In the genomic region with DNA sequence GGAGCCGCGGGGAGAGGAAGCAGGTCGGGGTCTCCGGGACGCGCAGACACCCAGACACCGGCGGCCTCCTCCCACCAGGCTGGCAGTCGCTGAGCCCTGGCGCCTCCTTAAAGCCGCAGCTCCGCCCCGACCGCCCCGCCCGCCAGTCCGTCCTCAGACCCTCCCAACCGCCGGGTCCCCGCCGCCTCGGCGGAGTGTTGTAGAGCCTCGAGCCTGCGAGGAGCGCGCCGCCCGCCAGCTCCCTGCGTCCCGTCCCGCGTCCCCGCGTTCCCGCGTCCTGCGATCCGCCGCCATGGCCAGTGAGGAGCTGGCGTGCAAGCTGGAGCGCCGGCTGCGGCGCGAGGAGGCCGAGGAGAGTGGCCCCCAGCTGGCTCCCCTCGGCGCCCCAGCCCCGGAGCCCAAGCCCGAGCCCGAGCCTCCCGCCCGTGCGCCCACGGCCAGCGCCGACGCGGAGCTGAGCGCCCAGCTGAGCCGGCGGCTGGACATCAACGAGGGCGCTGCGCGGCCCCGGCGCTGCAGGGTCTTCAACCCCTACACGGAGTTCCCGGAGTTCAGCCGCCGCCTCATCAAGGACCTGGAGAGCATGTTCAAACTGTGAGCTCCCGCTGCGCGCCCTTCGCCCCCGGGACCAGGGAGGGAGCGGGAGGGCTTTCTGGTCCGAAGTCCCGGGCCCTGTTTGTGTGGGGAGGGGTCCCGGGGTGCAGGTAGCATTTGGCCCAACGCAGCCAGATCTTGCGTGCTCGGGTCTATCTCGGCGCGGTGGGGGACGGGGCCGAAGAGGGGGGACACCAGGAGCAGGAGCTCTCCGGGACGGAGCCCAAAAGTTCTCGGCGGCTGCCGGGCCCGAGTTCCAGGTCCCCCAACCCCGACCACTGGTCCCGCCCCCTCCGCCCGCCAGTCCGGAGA, we compare ENCODE assay signal across 9 cellular contexts.
DNase-seq lines count a peak whose midpoint lies in the region; ATAC-seq and TF ChIP-seq lines count a peak whose summit lies in the region.
"Had no signal": no experiment of that assay in that cellular context is flagged by ENCODE, and none has a peak within 500 bp of the region (broad histone marks: within the 10 kb centered on the region; RNA-seq: fewer than 3 reads in every experiment).

A gene with protein sequence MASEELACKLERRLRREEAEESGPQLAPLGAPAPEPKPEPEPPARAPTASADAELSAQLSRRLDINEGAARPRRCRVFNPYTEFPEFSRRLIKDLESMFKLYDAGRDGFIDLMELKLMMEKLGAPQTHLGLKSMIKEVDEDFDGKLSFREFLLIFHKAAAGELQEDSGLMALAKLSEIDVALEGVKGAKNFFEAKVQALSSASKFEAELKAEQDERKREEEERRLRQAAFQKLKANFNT (plus strand): TSS at position 192 of the 906 bp plus-strand sequence. CDS start 101 bp downstream, at position 293.

- no peak for TF ChIP-seq CTCF in nephron (IDR thresholded peaks at IDR 0.05; ENCODE audit: unreplicated experiment in 3 of 3)

- peak within 1 kb of the TSS; percentile 77 to 86 (median 82) for H3K4me3 Mint-ChIP-seq in nephron
- H3K4me3 Mint-ChIP-seq in stimulated activated naive CD8-positive, alpha-beta T cell treated with anti-CD3 and anti-CD28 coated beads, Interleukin-15, amount 100 ng/mL, for 72 hours: peak within 1 kb of the TSS; percentile 39 to 75

- peak; percentile 85 for ATAC-seq in stimulated activated naive CD8-positive, alpha-beta T cell treated with anti-CD3 and anti-CD28 coated beads, Interleukin-15, amount 100 ng/mL, for 72 hours
- ATAC-seq in HG02884 (IDR thresholded peaks at IDR 0.05; ENCODE audit: unreplicated experiment): no peak

- H3K9me3 Mint-ChIP-seq in nephron: no peaks in the 10 kb centered on the region
- H3K9me3 Mint-ChIP-seq in stimulated activated naive CD8-positive, alpha-beta T cell treated with anti-CD3 and anti-CD28 coated beads, Interleukin-15, amount 100 ng/mL, for 72 hours: no peaks in the 10 kb centered on the region

- no peaks in the 10 kb centered on the region for H3K36me3 Mint-ChIP-seq in nephron (ENCODE audit: low read depth)

- no peak within 1 kb of the TSS for H3K27ac Mint-ChIP-seq in nephron
- H3K27ac Mint-ChIP-seq in stimulated activated naive CD8-positive, alpha-beta T cell treated with anti-CD3 and anti-CD28 coated beads, Interleukin-15, amount 100 ng/mL, for 72 hours: peak within 1 kb of the TSS in 1 of 2 donors; percentile 34

- H3K4me1 Mint-ChIP-seq in nephron: peaks cover 11% of the 10 kb centered on the region
- H3K4me1 Mint-ChIP-seq in stimulated activated naive CD8-positive, alpha-beta T cell treated with anti-CD3 and anti-CD28 coated beads, Interleukin-15, amount 100 ng/mL, for 72 hours: peaks cover 10% of the 10 kb centered on the region

- peaks cover 51% of the 10 kb centered on the region for H3K27me3 Mint-ChIP-seq in nephron (ENCODE audit: low read depth)
- peaks cover 56% of the 10 kb centered on the region for H3K27me3 Mint-ChIP-seq in stimulated activated naive CD8-positive, alpha-beta T cell treated with anti-CD3 and anti-CD28 coated beads, Interleukin-15, amount 100 ng/mL, for 72 hours

- DNase-seq in NCI-H2081 (lab: John Stamatoyannopoulos, UW) (peak; percentile 69 to 81), NCI-H2081 treated with DMSO at 0.1 percent for 48 hours (lab: John Stamatoyannopoulos, UW) (no peak), OCI-M1 (lab: John Stamatoyannopoulos, UW) (peak; percentile 57), foreskin melanocyte (peak; percentile 59)
- peak in 3 of 4 experiments; percentile 6 to 34 (median 9) for DNase-seq in activated naive CD4-positive, alpha-beta T cell (lab: John Stamatoyannopoulos, UW)
- DNase-seq in stimulated activated naive CD8-positive, alpha-beta T cell treated with anti-CD3 and anti-CD28 coated beads, Interleukin-15, amount 100 ng/mL, for 72 hours: peak; percentile 45 to 54
- DNase-seq: DND-41 had no signal
